In genomic region chr10:129860396-129860795, GRCh38 we compare ENCODE assay signal across 17 cellular contexts.
"Had no signal": no experiment of that assay in that cellular context is flagged by ENCODE, and none has a peak within 500 bp of the region (broad histone marks: within the 10 kb centered on the region; RNA-seq: fewer than 3 reads in every experiment).

No MANE protein-coding gene starts in this region.

- H3K27ac ChIP-seq: coronary artery, dorsolateral prefrontal cortex, esophagus muscularis mucosa, foreskin keratinocyte, gastroesophageal sphincter, heart right ventricle, left lung, lower lobe of right lung had no signal

- H3K9me3 ChIP-seq: left lung, lower lobe of right lung had no signal

- H3K4me3 ChIP-seq: coronary artery, dorsolateral prefrontal cortex, esophagus muscularis mucosa, gastroesophageal sphincter, heart right ventricle, left lung, lower lobe of right lung had no signal

- H3K27me3 ChIP-seq: foreskin keratinocyte, heart right ventricle had no signal

- H3K36me3 ChIP-seq: gastroesophageal sphincter, left lung, lower lobe of right lung had no signal

- H3K4me1 ChIP-seq: esophagus muscularis mucosa, foreskin keratinocyte, gastroesophageal sphincter, left lung, lower lobe of right lung had no signal

- DNase-seq: dermis blood vessel endothelial cell; dorsolateral prefrontal cortex; effector CD4-positive, alpha-beta T cell; effector memory CD4-positive, alpha-beta T cell; foreskin keratinocyte; head of caudate nucleus; heart right ventricle; hippocampal formation; left cardiac atrium; left lung; left ventricle myocardium superior; lower lobe of right lung; mesenchymal stem cell; midbrain had no signal
